In the genomic region with DNA sequence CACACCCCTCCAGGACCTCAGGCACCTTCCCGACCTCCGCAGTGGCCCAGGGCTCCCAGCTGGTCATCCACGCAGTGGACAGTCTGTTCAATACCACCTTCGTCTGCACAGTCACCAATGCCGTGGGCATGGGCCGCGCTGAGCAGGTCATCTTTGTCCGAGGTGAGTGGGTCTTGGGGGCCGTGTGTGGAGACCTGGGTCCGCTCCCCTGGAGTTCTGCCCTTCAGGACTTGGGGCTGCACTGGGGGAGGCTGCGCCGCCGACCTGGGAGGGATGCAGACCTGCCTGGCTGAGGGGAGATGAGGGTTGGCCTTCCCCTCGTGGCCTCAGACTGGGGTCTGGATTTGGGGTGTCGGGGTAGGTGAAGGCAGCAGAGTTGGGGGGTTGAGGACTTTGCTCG, we compare ENCODE assay signal across 35 cellular contexts. TPM values are rescaled to one million over a fixed set of nuclear protein-coding genes. Genes with fewer than 3 reads are reported as not detected.
"Had no signal": no experiment of that assay in that cellular context is flagged by ENCODE, and none has a peak within 500 bp of the region (broad histone marks: within the 10 kb centered on the region; RNA-seq: fewer than 3 reads in every experiment).

No MANE protein-coding gene starts in this region.

- H3K9me3 ChIP-seq: adrenal gland had no signal

- H3K27me3 ChIP-seq: adrenal gland had no signal

- H3K27me3 Mint-ChIP-seq: activated CD4-positive, alpha-beta memory T cell treated with anti-CD3 and anti-CD28 coated beads for 36 hours; brain had no signal

- H3K4me3 Mint-ChIP-seq: activated B cell treated with CpG ODN at 0.5 μM for 24 hours; activated CD4-positive, alpha-beta memory T cell treated with anti-CD3 and anti-CD28 coated beads for 36 hours; activated naive CD4-positive, alpha-beta T cell treated with anti-CD3 and anti-CD28 coated beads for 36 hours; activated T-cell treated with anti-CD3 and anti-CD28 coated beads, Interleukin-2, amount 50 U/mL, for 4 hours; activated T-helper 1 cell treated with anti-CD3 and anti-CD28 coated beads, Interleukin-12 subunit alpha, Interleukin-12 subunit beta, Interleukin-2, Interleukin-4 antibody, amounts not matched to agents 30 ng/mL and 10 ng/mL and 1 ng/mL, durations not matched to agents 14 hours and 24 hours and 36 hours; brain had no signal

- H3K27ac ChIP-seq: adrenal gland had no signal

- H3K4me3 ChIP-seq: adrenal gland had no signal

- ATAC-seq: activated naive CD4-positive, alpha-beta T cell treated with anti-CD3 and anti-CD28 coated beads, Interleukin-2, amount 50 U/mL, for 72 hours; activated T-cell treated with anti-CD3 and anti-CD28 coated beads, Interleukin-2, amount 50 U/mL, for 4 hours; PC-3; Right ventricle myocardium inferior had no signal

- FAIRE-seq: RCC 7860, TTC549 had no signal

- H3K27ac Mint-ChIP-seq: activated B cell treated with CpG ODN at 0.5 μM for 24 hours; activated CD4-positive, alpha-beta memory T cell treated with anti-CD3 and anti-CD28 coated beads for 36 hours; activated naive CD4-positive, alpha-beta T cell treated with anti-CD3 and anti-CD28 coated beads for 36 hours; activated naive CD4-positive, alpha-beta T cell treated with anti-CD3 and anti-CD28 coated beads, Interleukin-2, amount 50 U/mL, for 72 hours; activated T-helper 1 cell treated with anti-CD3 and anti-CD28 coated beads, Interleukin-12 subunit alpha, Interleukin-12 subunit beta, Interleukin-2, Interleukin-4 antibody, amounts not matched to agents 30 ng/mL and 10 ng/mL and 1 ng/mL, durations not matched to agents 14 hours and 24 hours and 36 hours; brain had no signal

- DNase-seq: activated B cell treated with CpG ODN at 0.5 μM for 24 hours; activated CD4-positive, alpha-beta memory T cell treated with anti-CD3 and anti-CD28 coated beads for 36 hours; activated CD4-positive, alpha-beta T cell treated with anti-CD3 and anti-CD28 coated beads for 4 hours; activated CD4-positive, alpha-beta T cell treated with anti-CD3 and anti-CD28 coated beads, Interleukin-2, amount 50 U/mL, for 1 hour; activated CD4-positive, CD25-positive, alpha-beta regulatory T cell treated with anti-CD3 and anti-CD28 coated beads, Interleukin-2, amount 50 U/mL, for 72 hours; activated CD8-positive, alpha-beta memory T cell treated with anti-CD3 and anti-CD28 coated beads, Interleukin-2, amount 50 U/mL, for 4 hours; activated gamma-delta T cell treated with Interleukin-2 at 50 U/mL for 16 hours; activated naive CD4-positive, alpha-beta T cell treated with anti-CD3 and anti-CD28 coated beads for 36 hours; activated T-cell treated with anti-CD3 and anti-CD28 coated beads for 4 hours; activated T-cell treated with anti-CD3 and anti-CD28 coated beads, Interleukin-2, amount 50 U/mL, for 4 hours; adrenal gland; anterior cingulate cortex; caudate nucleus; Kasumi-1; KG1; MM.1S; MV-4-11; NCI-H1092; NCI-H1436 treated with DMSO at 0.1 percent for 48 hours; NCI-H1694 treated with DMSO at 0.1 percent for 48 hours; NCI-H2029; NCI-H345; NCI-H524 treated with DMSO at 0.1 percent for 48 hours; NCI-H748 treated with DMSO at 0.1 percent for 48 hours; NK-92 treated with Interleukin-12 subunit alpha and Interleukin-12 subunit beta, amount 100 ng/mL, for 24 hours; PC-3; SW 1271; T-helper 1 cell had no signal

- H3K9me3 Mint-ChIP-seq: activated B cell treated with CpG ODN at 0.5 μM for 24 hours; activated CD4-positive, alpha-beta memory T cell treated with anti-CD3 and anti-CD28 coated beads for 36 hours; activated naive CD4-positive, alpha-beta T cell treated with anti-CD3 and anti-CD28 coated beads for 36 hours; activated naive CD4-positive, alpha-beta T cell treated with anti-CD3 and anti-CD28 coated beads, Interleukin-2, amount 50 U/mL, for 72 hours; activated T-cell treated with anti-CD3 and anti-CD28 coated beads, Interleukin-2, amount 50 U/mL, for 4 hours; activated T-helper 1 cell treated with anti-CD3 and anti-CD28 coated beads, Interleukin-12 subunit alpha, Interleukin-12 subunit beta, Interleukin-2, Interleukin-4 antibody, amounts not matched to agents 30 ng/mL and 10 ng/mL and 1 ng/mL, durations not matched to agents 14 hours and 24 hours and 36 hours; brain had no signal

- H3K4me1 Mint-ChIP-seq: activated B cell treated with CpG ODN at 0.5 μM for 24 hours, brain had no signal

- H3K36me3 Mint-ChIP-seq: activated CD4-positive, alpha-beta memory T cell treated with anti-CD3 and anti-CD28 coated beads for 36 hours; activated naive CD4-positive, alpha-beta T cell treated with anti-CD3 and anti-CD28 coated beads, Interleukin-2, amount 50 U/mL, for 72 hours had no signal

RNA-seq across cellular contexts. Expression of a gene that starts 28.2 kb away (rescaled TPM):
- total RNA-seq: T-helper 2 cell treated with Interferon-gamma antibody and Interleukin-4, amounts not matched to agents 100 ng/mL and 5 ng/mL, for 36 hours had no signal

RNA-seq across cellular contexts. Expression of a gene that starts 31.3 kb away (rescaled TPM):
- total RNA-seq: activated B cell treated with CpG ODN at 0.5 μM for 24 hours had no signal

RNA-seq across cellular contexts. Expression of a gene that starts 40.1 kb away (rescaled TPM):
- total RNA-seq: T-helper 2 cell treated with Interferon-gamma antibody and Interleukin-4, amounts not matched to agents 100 ng/mL and 5 ng/mL, for 36 hours had no signal
